In the genomic region with DNA sequence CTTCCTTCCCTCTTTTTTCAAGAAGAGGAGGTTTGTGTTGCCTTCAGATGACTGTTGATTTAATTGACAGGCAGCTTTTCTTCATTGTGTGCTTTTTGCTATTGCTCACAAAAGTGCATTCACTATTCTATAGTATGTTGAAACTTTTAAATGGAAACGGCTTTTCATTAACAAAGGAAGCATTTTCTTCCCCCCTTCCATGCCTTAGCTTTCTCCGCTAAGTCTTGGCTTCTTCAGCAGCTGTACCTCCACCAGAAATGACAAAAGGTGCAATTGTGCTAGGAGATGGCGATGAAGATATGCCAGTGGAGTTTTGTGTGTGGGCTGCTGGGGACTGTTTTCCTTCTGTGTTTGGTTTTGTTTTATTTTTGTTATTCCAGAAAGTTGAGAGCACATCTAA, we compare ENCODE assay signal across 17 cellular contexts. TPM values are rescaled to one million over a fixed set of nuclear protein-coding genes. Genes with fewer than 3 reads are reported as not detected.
DNase-seq lines count a peak whose midpoint lies in the region; ATAC-seq and TF ChIP-seq lines count a peak whose summit lies in the region.
"Had no signal": no experiment of that assay in that cellular context is flagged by ENCODE, and none has a peak within 500 bp of the region (broad histone marks: within the 10 kb centered on the region; RNA-seq: fewer than 3 reads in every experiment).

No MANE protein-coding gene starts in this region.

- H3K4me1 ChIP-seq in HAP-1 (peaks cover 45% of the 10 kb centered on the region), iPS-18a (ENCODE audit: control insufficient read depth, low read depth, low read length) (peaks cover 27% of the 10 kb centered on the region)

- H3K36me3 Mint-ChIP-seq in progenitor cell of endocrine pancreas (ENCODE audit: insufficient read depth) = peaks cover 3% of the 10 kb centered on the region
- H3K36me3 Mint-ChIP-seq in activated naive CD8-positive, alpha-beta T cell treated with anti-CD3 and anti-CD28 coated beads, Interleukin-2, amount 50 U/mL, for 24 hours (ENCODE audit: low read depth) = peaks cover 9% of the 10 kb centered on the region

- peaks cover 26% of the 10 kb centered on the region for H3K4me1 Mint-ChIP-seq in progenitor cell of endocrine pancreas (ENCODE audit: low read depth)
- peaks cover 27% of the 10 kb centered on the region for H3K4me1 Mint-ChIP-seq in activated naive CD8-positive, alpha-beta T cell treated with anti-CD3 and anti-CD28 coated beads, Interleukin-2, amount 50 U/mL, for 24 hours

- TF ChIP-seq CTCF in WERI-Rb-1 (IDR thresholded peaks at IDR 0.05; ENCODE audit: low read depth, low read length) = no peak
- TF ChIP-seq CTCF in progenitor cell of endocrine pancreas (IDR thresholded peaks at IDR 0.05; ENCODE audit: unreplicated experiment) = no peak

- H3K9me3 ChIP-seq in HAP-1 = no peaks in the 10 kb centered on the region
- H3K9me3 ChIP-seq in WERI-Rb-1 (ENCODE audit: severe bottlenecking) = no peaks in the 10 kb centered on the region
- H3K9me3 ChIP-seq in iPS-18a (ENCODE audit: control insufficient read depth, low read depth, low read length) = no peaks in the 10 kb centered on the region
- H3K9me3 ChIP-seq: BE2C, neutrophil, thyroid gland had no signal

- H3K9ac ChIP-seq in iPS-18a (ENCODE audit: low read length) = no peak overlapping the region

- H3K4me3 ChIP-seq in HAP-1 (no peak overlapping the region), WERI-Rb-1 (ENCODE audit: low read depth, low read length) (no peak overlapping the region), iPS-18a (ENCODE audit: low read length) (peak overlapping the region; percentile 17)
- H3K4me3 ChIP-seq: thyroid gland had no signal

- no peaks in the 10 kb centered on the region for H3K27me3 Mint-ChIP-seq in progenitor cell of endocrine pancreas
- no peaks in the 10 kb centered on the region for H3K27me3 Mint-ChIP-seq in activated naive CD8-positive, alpha-beta T cell treated with anti-CD3 and anti-CD28 coated beads, Interleukin-2, amount 50 U/mL, for 24 hours

- H3K27me3 ChIP-seq in HAP-1 (ENCODE audit: low read depth) (no peaks in the 10 kb centered on the region), WERI-Rb-1 (ENCODE audit: insufficient read depth, low read depth, severe bottlenecking) (no peaks in the 10 kb centered on the region), iPS-18a (ENCODE audit: control insufficient read depth, insufficient read depth, low read length) (no peaks in the 10 kb centered on the region)
- H3K27me3 ChIP-seq: BE2C, neutrophil, thyroid gland had no signal

- H3K9me3 Mint-ChIP-seq in progenitor cell of endocrine pancreas (ENCODE audit: low read depth) = no peaks in the 10 kb centered on the region
- no peaks in the 10 kb centered on the region for H3K9me3 Mint-ChIP-seq in activated naive CD8-positive, alpha-beta T cell treated with anti-CD3 and anti-CD28 coated beads, Interleukin-2, amount 50 U/mL, for 24 hours

- H3K27ac ChIP-seq in WERI-Rb-1 = peak overlapping the region; percentile 61
- no peak overlapping the region for H3K27ac ChIP-seq in iPS-18a (ENCODE audit: low read length)
- H3K27ac ChIP-seq: neutrophil had no signal

- H3K4me3 Mint-ChIP-seq in progenitor cell of endocrine pancreas (ENCODE audit: low read depth) = peak overlapping the region; percentile 35
- H3K4me3 Mint-ChIP-seq in activated naive CD8-positive, alpha-beta T cell treated with anti-CD3 and anti-CD28 coated beads, Interleukin-2, amount 50 U/mL, for 24 hours = no peak overlapping the region

- H3K27ac Mint-ChIP-seq in progenitor cell of endocrine pancreas = peak overlapping the region; percentile 91
- H3K27ac Mint-ChIP-seq in activated naive CD8-positive, alpha-beta T cell treated with anti-CD3 and anti-CD28 coated beads, Interleukin-2, amount 50 U/mL, for 24 hours = no peak overlapping the region

- no peak for ATAC-seq in activated naive CD8-positive, alpha-beta T cell treated with anti-CD3 and anti-CD28 coated beads, Interleukin-2, amount 50 U/mL, for 24 hours

- in situ Hi-C loops in HAP-1 (cut with MboI; ENCODE audit: low sequenced_read_pairs) = no loop called here

- H3K36me3 ChIP-seq in HAP-1 (replicated peaks) (no peaks in the 10 kb centered on the region), WERI-Rb-1 (peaks cover 11% of the 10 kb centered on the region), iPS-18a (ENCODE audit: control insufficient read depth, low read depth, low read length) (peaks cover 3% of the 10 kb centered on the region)
- H3K36me3 ChIP-seq: neutrophil, thyroid gland had no signal

- peak; percentile 78 to 98 for DNase-seq in HAP-1 (ENCODE audit: low spot score in 2 of 2)
- no peak for DNase-seq in WERI-Rb-1
- no peak for DNase-seq in progenitor cell of endocrine pancreas (ENCODE audit: low spot score, unreplicated experiment)
- DNase-seq in RKO (ENCODE audit: low spot score) = no peak
- DNase-seq in EL = no peak
- no peak for DNase-seq in AG20443 (ENCODE audit: low spot score)
- DNase-seq in activated naive CD8-positive, alpha-beta T cell treated with anti-CD3 and anti-CD28 coated beads, Interleukin-2, amount 50 U/mL, for 24 hours = no peak
- DNase-seq: activated CD8-positive, alpha-beta memory T cell treated with anti-CD3 and anti-CD28 coated beads for 24 hours; activated gamma-delta T cell treated with Interleukin-2 at 50 U/mL for 16 hours; BE2C; DMS79; head of caudate nucleus; NCI-H1048; SIG-M5; thyroid gland had no signal

RNA-seq across cellular contexts. Expression of gene TAF1B, which starts 52.9 kb away (rescaled TPM):
- total RNA-seq in progenitor cell of endocrine pancreas = 28.6 and 30.5 TPM in 2 replicates

RNA-seq across cellular contexts. Expression of gene GRHL1, which starts 55.3 kb away (rescaled TPM):
- 13.4 and 14.4 TPM in 2 replicates for total RNA-seq in progenitor cell of endocrine pancreas

Comparison
In these comparisons a context has a peak if more than half of its experiments do, and no peak if none do; other contexts are left out.
1. DNase-seq: peak in HAP-1 (2 of 2); none in WERI-Rb-1 (single experiment), progenitor cell of endocrine pancreas (single experiment), RKO (single experiment), EL (single experiment), AG20443 (single experiment) and activated naive CD8-positive, alpha-beta T cell treated with anti-CD3 and anti-CD28 coated beads, Interleukin-2, amount 50 U/mL, for 24 hours (single experiment).